ENCODE assay signal across 1 cellular context in genomic region chr12:27299102-27299501, GRCh38.
TF ChIP-seq lines count a peak whose summit lies in the region.

No MANE protein-coding gene starts in this region.

TF ChIP-seq in WTC11, 78 proteins besides CTCF, POLR2A, EP300 and RAD21 (continued from another document):
- TF ChIP-seq ATF6 (CRISPR knock-in tag; IDR thresholded peaks at IDR 0.05) (no peak), FOXK1 (CRISPR knock-in tag; IDR thresholded peaks at IDR 0.05) (no peak), IRF2 (CRISPR knock-in tag; IDR thresholded peaks at IDR 0.05; ENCODE audit: borderline replicate concordance, low read depth) (no peak)
